1 cellular context compared by ENCODE assay signal in genomic region chr11:131938321-131938751, GRCh38.
TF ChIP-seq lines count a peak whose summit lies in the region.

No MANE protein-coding gene starts in this region.

TF ChIP-seq in GM12878, 131 proteins besides CTCF, POLR2A, EP300 and RAD21 (continued from another document):
- TF ChIP-seq EED (IDR thresholded peaks at IDR 0.05; ENCODE audit: low read depth) = no peak
- no peak for TF ChIP-seq CBX3 (IDR thresholded peaks at IDR 0.05; ENCODE audit: borderline replicate concordance, low read depth)
- TF ChIP-seq CBX5 (IDR thresholded peaks at IDR 0.05; ENCODE audit: low read depth) = no peak
- TF ChIP-seq MTA2 (IDR thresholded peaks at IDR 0.05; ENCODE audit: low read depth) = peak; percentile 26; the same call in 1 of the 2 replicates
- peak; percentile 30; the same call in 1 of the 2 replicates for TF ChIP-seq SPI1 (IDR thresholded peaks at IDR 0.05; ENCODE audit: borderline replicate concordance, insufficient read depth, low read depth, low read length)
- no peak for TF ChIP-seq ZNF687 (IDR thresholded peaks at IDR 0.05)
- no peak for TF ChIP-seq EZH2 (IDR thresholded peaks at IDR 0.05; ENCODE audit: borderline replicate concordance, control insufficient read depth, low read depth, low read length)
- TF ChIP-seq ATF7 (IDR thresholded peaks at IDR 0.05; ENCODE audit: low read depth) = peak; percentile 48; the same call in 1 of the 2 replicates
- no peak for TF ChIP-seq ZBTB4 (CRISPR knock-in tag; IDR thresholded peaks at IDR 0.05)
- no peak for TF ChIP-seq NR2F1 (conservative IDR thresholded peaks at IDR 0.05)
- TF ChIP-seq SUZ12 (IDR thresholded peaks at IDR 0.05; ENCODE audit: unreplicated experiment) = no peak
- no peak for TF ChIP-seq CHD1 (IDR thresholded peaks at IDR 0.05; ENCODE audit: low read depth, low read length)
- no peak for TF ChIP-seq ZNF274 (IDR thresholded peaks at IDR 0.05; ENCODE audit: insufficient read depth, insufficient read length)
